19 cellular contexts compared by ENCODE assay signal in the genomic region with DNA sequence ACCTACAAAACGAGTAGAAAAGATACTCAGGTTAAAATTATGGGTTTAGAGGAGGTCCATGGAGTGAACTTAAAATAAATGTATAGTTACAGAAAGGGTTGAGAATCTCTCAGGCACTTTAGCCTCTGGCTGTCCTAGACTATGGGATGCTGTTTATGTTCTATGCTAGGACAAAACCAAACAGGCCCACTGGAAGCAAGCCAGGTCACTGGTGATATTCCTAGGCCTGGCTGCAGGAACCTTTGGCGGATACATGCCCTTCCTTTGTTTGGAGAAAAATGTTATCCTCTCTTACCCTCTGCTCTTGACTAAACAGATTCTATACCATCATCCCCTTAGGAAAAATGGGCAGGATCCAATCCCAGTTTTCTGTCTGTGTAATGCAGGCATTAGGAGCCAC.
DNase-seq lines count a peak whose midpoint lies in the region; ATAC-seq and TF ChIP-seq lines count a peak whose summit lies in the region.
"Had no signal": no experiment of that assay in that cellular context is flagged by ENCODE, and none has a peak within 500 bp of the region (broad histone marks: within the 10 kb centered on the region; RNA-seq: fewer than 3 reads in every experiment).

No MANE protein-coding gene starts in this region.

- no peaks in the 10 kb centered on the region for H3K36me3 ChIP-seq in muscle layer of colon (ENCODE audit: insufficient read depth, low read length)
- H3K36me3 ChIP-seq: neutrophil had no signal

- H3K4me3 ChIP-seq in muscle layer of colon (ENCODE audit: low read depth in 1 of 2, low read length in 2 of 2), result no peak overlapping the region
- H3K4me3 ChIP-seq: hepatocyte had no signal

- H3K4me1 ChIP-seq in muscle layer of colon (ENCODE audit: insufficient read depth, low read length), result peaks cover 22% of the 10 kb centered on the region

- H3K27ac ChIP-seq in epithelial cell of prostate, result peak overlapping the region; percentile 74
- peak overlapping the region; percentile 37 for H3K27ac ChIP-seq in muscle layer of colon (ENCODE audit: low read depth, low read length)
- H3K27ac ChIP-seq: hepatocyte, neutrophil had no signal

- no peak overlapping the region for H3K9ac ChIP-seq in muscle layer of colon (ENCODE audit: low read length)

- H3K9me3 ChIP-seq in muscle layer of colon (ENCODE audit: low read length), result no peaks in the 10 kb centered on the region
- H3K9me3 ChIP-seq: neutrophil had no signal

- DNase-seq in DMS153 treated with DMSO at 0.1 percent for 48 hours (lab: John Stamatoyannopoulos, UW; ENCODE audit: unreplicated experiment), result peak; percentile 81
- peak; percentile 57 for DNase-seq in NCI-H1105 treated with DMSO at 0.1 percent for 48 hours (lab: John Stamatoyannopoulos, UW)
- DNase-seq in epithelial cell of prostate (ENCODE audit: low read depth, low spot score), result peak; percentile 72
- DNase-seq in HCEC 1CT, result no peak
- no peak for DNase-seq in omental fat pad (ENCODE audit: low spot score)
- DNase-seq: activated naive CD4-positive, alpha-beta T cell treated with anti-CD3 and anti-CD28 coated beads, Interleukin-2, amount 50 U/mL, for 16 hours; activated T-cell treated with anti-CD3 and anti-CD28 coated beads for 4 hours; Calu3; GF-D8; kidney; NCI-H82; stimulated activated CD4-positive, alpha-beta T cell treated with anti-CD3 and anti-CD28 coated beads, Interleukin-4, amount 100 ng/mL, for 1 hour; substantia nigra had no signal

- H3K27me3 ChIP-seq in muscle layer of colon (ENCODE audit: control insufficient read depth in 1 of 2, insufficient read depth in 2 of 2, low read length in 2 of 2), result no peaks in the 10 kb centered on the region
- H3K27me3 ChIP-seq: hepatocyte had no signal

- ATAC-seq in omental fat pad (ENCODE audit: low FRiP score), result no peak
- ATAC-seq in GM18502 (IDR thresholded peaks at IDR 0.05; ENCODE audit: poor library complexity, unreplicated experiment), result no peak
- ATAC-seq: Panc1, sciatic nerve had no signal

- no peak for TF ChIP-seq CTCF in omental fat pad (IDR thresholded peaks at IDR 0.05)

Comparison
In these comparisons a context has a peak if more than half of its experiments do, and no peak if none do; other contexts are left out.
1. DNase-seq: peak in DMS153 treated with DMSO at 0.1 percent for 48 hours (single experiment), NCI-H1105 treated with DMSO at 0.1 percent for 48 hours (single experiment) and epithelial cell of prostate (single experiment); none in HCEC 1CT (single experiment) and omental fat pad (single experiment).